ENCODE assay signal across 21 cellular contexts in the genomic region with DNA sequence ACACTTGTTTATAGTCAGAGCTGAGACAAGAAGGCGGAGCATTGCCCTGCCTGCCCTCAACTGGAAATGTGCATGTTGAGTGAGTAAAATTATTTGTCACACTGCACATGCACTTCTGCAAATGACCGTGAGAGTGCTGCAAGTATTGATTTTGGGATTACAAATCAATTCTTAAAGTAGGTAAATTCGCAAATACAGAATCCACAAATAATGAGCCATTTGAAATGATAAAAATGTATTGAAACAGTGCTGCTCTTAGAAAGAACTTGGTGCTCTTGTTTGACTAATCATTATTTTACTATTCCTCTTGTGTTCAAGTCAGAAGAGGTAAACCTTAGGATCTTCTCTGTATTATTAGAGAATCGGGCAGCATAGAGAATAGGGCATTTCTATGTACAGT.
"Had no signal": no experiment of that assay in that cellular context is flagged by ENCODE, and none has a peak within 500 bp of the region (broad histone marks: within the 10 kb centered on the region; RNA-seq: fewer than 3 reads in every experiment).

No MANE protein-coding gene starts in this region.

- ATAC-seq: Panc1, Right ventricle myocardium inferior, SK-N-SH treated with all-trans-retinoic acid at 6 μM for 48 hours had no signal

- H3K36me3 ChIP-seq: SJCRH30 had no signal

- H3K9me3 ChIP-seq: SJCRH30 had no signal

- H3K4me3 ChIP-seq: SJCRH30 had no signal

- DNase-seq: IMR-90; MV-4-11; NCI-H1048; NCI-H1105; NCI-H1436 treated with DMSO at 0.1 percent for 48 hours; NCI-H1694; NCI-H187 treated with DMSO at 0.1 percent for 48 hours; NCI-H2029 treated with DMSO at 0.1 percent for 48 hours; NCI-H2171 treated with DMSO at 0.1 percent for 48 hours; NCI-H345; NCI-H446 treated with DMSO at 0.1 percent for 48 hours; NCI-H526; NCI-H82; NK-92 treated with Interleukin-12 subunit alpha and Interleukin-12 subunit beta, amount 100 ng/mL, for 24 hours; SHP77 treated with DMSO at 0.1 percent for 48 hours; SJCRH30 had no signal

- H3K27ac ChIP-seq: KMS-11, RWPE1, SJCRH30 had no signal

- H3K27me3 ChIP-seq: SJCRH30 had no signal
